Comparison of ENCODE assay signal across 1 cellular context in the genomic region with DNA sequence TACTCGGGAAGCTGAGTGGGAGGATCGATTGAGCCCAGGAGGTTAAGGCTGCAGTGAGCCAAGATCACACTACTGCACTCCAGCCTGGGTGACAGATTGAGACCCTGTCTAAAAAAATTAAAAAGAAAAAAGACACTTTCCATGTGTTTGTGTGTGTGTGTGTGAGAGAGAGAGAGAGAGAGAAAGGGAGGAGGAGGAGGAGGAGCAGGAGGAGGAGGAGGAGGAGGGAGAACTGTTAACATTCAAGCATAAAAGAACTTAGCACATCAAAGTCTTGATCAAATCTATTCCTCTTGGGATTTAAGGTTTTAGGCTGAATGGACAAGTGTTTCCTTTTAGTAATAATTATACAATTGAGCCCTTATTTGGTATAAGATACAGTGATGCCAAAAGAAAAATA.
TF ChIP-seq lines count a peak whose summit lies in the region.

No MANE protein-coding gene starts in this region.

TF ChIP-seq in GM23338, 12 proteins besides CTCF, POLR2A, EP300 and RAD21 (continued from another document):
- TF ChIP-seq, protein P1, sequence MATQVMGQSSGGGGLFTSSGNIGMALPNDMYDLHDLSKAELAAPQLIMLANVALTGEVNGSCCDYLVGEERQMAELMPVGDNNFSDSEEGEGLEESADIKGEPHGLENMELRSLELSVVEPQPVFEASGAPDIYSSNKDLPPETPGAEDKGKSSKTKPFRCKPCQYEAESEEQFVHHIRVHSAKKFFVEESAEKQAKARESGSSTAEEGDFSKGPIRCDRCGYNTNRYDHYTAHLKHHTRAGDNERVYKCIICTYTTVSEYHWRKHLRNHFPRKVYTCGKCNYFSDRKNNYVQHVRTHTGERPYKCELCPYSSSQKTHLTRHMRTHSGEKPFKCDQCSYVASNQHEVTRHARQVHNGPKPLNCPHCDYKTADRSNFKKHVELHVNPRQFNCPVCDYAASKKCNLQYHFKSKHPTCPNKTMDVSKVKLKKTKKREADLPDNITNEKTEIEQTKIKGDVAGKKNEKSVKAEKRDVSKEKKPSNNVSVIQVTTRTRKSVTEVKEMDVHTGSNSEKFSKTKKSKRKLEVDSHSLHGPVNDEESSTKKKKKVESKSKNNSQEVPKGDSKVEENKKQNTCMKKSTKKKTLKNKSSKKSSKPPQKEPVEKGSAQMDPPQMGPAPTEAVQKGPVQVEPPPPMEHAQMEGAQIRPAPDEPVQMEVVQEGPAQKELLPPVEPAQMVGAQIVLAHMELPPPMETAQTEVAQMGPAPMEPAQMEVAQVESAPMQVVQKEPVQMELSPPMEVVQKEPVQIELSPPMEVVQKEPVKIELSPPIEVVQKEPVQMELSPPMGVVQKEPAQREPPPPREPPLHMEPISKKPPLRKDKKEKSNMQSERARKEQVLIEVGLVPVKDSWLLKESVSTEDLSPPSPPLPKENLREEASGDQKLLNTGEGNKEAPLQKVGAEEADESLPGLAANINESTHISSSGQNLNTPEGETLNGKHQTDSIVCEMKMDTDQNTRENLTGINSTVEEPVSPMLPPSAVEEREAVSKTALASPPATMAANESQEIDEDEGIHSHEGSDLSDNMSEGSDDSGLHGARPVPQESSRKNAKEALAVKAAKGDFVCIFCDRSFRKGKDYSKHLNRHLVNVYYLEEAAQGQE (IDR thresholded peaks at IDR 0.05; ENCODE audit: unreplicated experiment): no peak
- TF ChIP-seq ZNF331 (CRISPR knock-in tag; IDR thresholded peaks at IDR 0.05; ENCODE audit: low read depth): no peak
